22 cellular contexts compared by ENCODE assay signal in genomic region chr14:34020014-34020413, GRCh38.
"Had no signal": no experiment of that assay in that cellular context is flagged by ENCODE, and none has a peak within 500 bp of the region (broad histone marks: within the 10 kb centered on the region; RNA-seq: fewer than 3 reads in every experiment).

No MANE protein-coding gene starts in this region.

- H3K36me3 Mint-ChIP-seq: memory B cell; natural killer cell treated with Interleukin-12 subunit alpha and Interleukin-12 subunit beta and Interleukin-15 and Interleukin-18, amount 100 ng/mL, for 72 hours had no signal

- DNase-seq: activated CD4-positive, alpha-beta T cell treated with anti-CD3 and anti-CD28 coated beads for 1 hour; activated CD4-positive, alpha-beta T cell treated with anti-CD3 and anti-CD28 coated beads, Interleukin-2, amount 50 U/mL, for 4 hours; activated effector memory CD4-positive, alpha-beta T cell treated with Interleukin-2 at 50 U/mL for 16 hours; activated naive CD4-positive, alpha-beta T cell treated with anti-CD3 and anti-CD28 coated beads for 36 hours; activated naive CD8-positive, alpha-beta T cell treated with anti-CD3 and anti-CD28 coated beads, Interleukin-2, amount 50 U/mL, for 24 hours; activated T-cell treated with anti-CD3 and anti-CD28 coated beads, Interleukin-2, amount 50 U/mL, for 48 hours; body of pancreas; effector CD8-positive, alpha-beta T cell; erythroblast; foreskin keratinocyte; glutamatergic neuron; hippocampal formation; stimulated activated CD4-positive, alpha-beta T cell treated with anti-CD3 and anti-CD28 coated beads, Interleukin-4, amount 100 ng/mL, for 24 hours; stimulated activated naive CD8-positive, alpha-beta T cell treated with anti-CD3 and anti-CD28 coated beads, Interleukin-15, Interleukin-2, amounts not matched to agents 100 U/mL and 50 U/mL, for 24 hours; SW 1271; T-helper 9 cell; upper lobe of right lung had no signal

- H3K27ac ChIP-seq: body of pancreas, cardiac muscle cell, foreskin keratinocyte, upper lobe of right lung had no signal

- H3K36me3 ChIP-seq: cardiac muscle cell, upper lobe of right lung had no signal

- ATAC-seq: activated naive CD8-positive, alpha-beta T cell treated with anti-CD3 and anti-CD28 coated beads, Interleukin-2, amount 50 U/mL, for 24 hours; body of pancreas; foreskin keratinocyte; natural killer cell treated with Interleukin-12 subunit alpha and Interleukin-12 subunit beta and Interleukin-15 and Interleukin-18, amount 100 ng/mL, for 72 hours; stimulated activated naive CD8-positive, alpha-beta T cell treated with anti-CD3 and anti-CD28 coated beads, Interleukin-15, Interleukin-2, amounts not matched to agents 100 U/mL and 50 U/mL, for 24 hours; upper lobe of right lung had no signal

- H3K27me3 Mint-ChIP-seq: activated naive CD8-positive, alpha-beta T cell treated with anti-CD3 and anti-CD28 coated beads, Interleukin-2, amount 50 U/mL, for 24 hours; dendritic cell treated with granulocyte-macrophage colony-stimulating factor and Interleukin-4, amounts not matched to agents 40 ng/mL and 50 ng/mL, for 4 days; memory B cell had no signal

- H3K27ac Mint-ChIP-seq: activated naive CD4-positive, alpha-beta T cell treated with anti-CD3 and anti-CD28 coated beads for 36 hours; activated naive CD8-positive, alpha-beta T cell treated with anti-CD3 and anti-CD28 coated beads, Interleukin-2, amount 50 U/mL, for 24 hours; dendritic cell treated with granulocyte-macrophage colony-stimulating factor and Interleukin-4, amounts not matched to agents 40 ng/mL and 50 ng/mL, for 4 days; memory B cell; progenitor cell of endocrine pancreas had no signal

- H3K9me3 ChIP-seq: body of pancreas, upper lobe of right lung had no signal

- H3K4me1 Mint-ChIP-seq: memory B cell had no signal

- H3K4me3 Mint-ChIP-seq: activated naive CD4-positive, alpha-beta T cell treated with anti-CD3 and anti-CD28 coated beads for 36 hours; dendritic cell treated with granulocyte-macrophage colony-stimulating factor and Interleukin-4, amounts not matched to agents 40 ng/mL and 50 ng/mL, for 4 days; memory B cell; natural killer cell treated with Interleukin-12 subunit alpha and Interleukin-12 subunit beta and Interleukin-15 and Interleukin-18, amount 100 ng/mL, for 72 hours had no signal

- H3K9me3 Mint-ChIP-seq: activated naive CD4-positive, alpha-beta T cell treated with anti-CD3 and anti-CD28 coated beads for 36 hours; activated naive CD8-positive, alpha-beta T cell treated with anti-CD3 and anti-CD28 coated beads, Interleukin-2, amount 50 U/mL, for 24 hours; dendritic cell treated with granulocyte-macrophage colony-stimulating factor and Interleukin-4, amounts not matched to agents 40 ng/mL and 50 ng/mL, for 4 days; memory B cell; natural killer cell treated with Interleukin-12 subunit alpha and Interleukin-12 subunit beta and Interleukin-15 and Interleukin-18, amount 100 ng/mL, for 72 hours had no signal
